21 cellular contexts compared by ENCODE assay signal in genomic region chr7:2539031-2540028, GRCh38. TPM values are rescaled to one million over a fixed set of nuclear protein-coding genes. Genes with fewer than 3 reads are reported as not detected.
DNase-seq lines count a peak whose midpoint lies in the region; ATAC-seq and TF ChIP-seq lines count a peak whose summit lies in the region.
"Had no signal": no experiment of that assay in that cellular context is flagged by ENCODE, and none has a peak within 500 bp of the region (broad histone marks: within the 10 kb centered on the region; RNA-seq: fewer than 3 reads in every experiment).

No MANE protein-coding gene starts in this region.

- H3K9me3 Mint-ChIP-seq in glutamatergic neuron (ENCODE audit: unreplicated experiment): peaks cover 8% of the 10 kb centered on the region
- H3K9me3 Mint-ChIP-seq in natural killer cell treated with Interleukin-12 subunit alpha and Interleukin-12 subunit beta and Interleukin-15 and Interleukin-18, amount 100 ng/mL, for 72 hours: no peaks in the 10 kb centered on the region
- H3K9me3 Mint-ChIP-seq: activated naive CD8-positive, alpha-beta T cell treated with anti-CD3 and anti-CD28 coated beads for 36 hours; brain; CD4-positive, alpha-beta T cell had no signal

- peak; percentile 1 for DNase-seq in AG08395 (ENCODE audit: low spot score)
- DNase-seq in GM19240 (ENCODE audit: insufficient read length, low spot score): peak; percentile 0
- DNase-seq in glutamatergic neuron: peak; percentile 18
- DNase-seq in natural killer cell treated with Interleukin-12 subunit alpha and Interleukin-12 subunit beta and Interleukin-15 and Interleukin-18, amount 100 ng/mL, for 72 hours (ENCODE audit: low spot score): peak; percentile 38
- DNase-seq in prostate gland (ENCODE audit: low spot score): no peak
- no peak for DNase-seq in NCI-H510A treated with DMSO at 0.1 percent for 48 hours (lab: John Stamatoyannopoulos, UW)
- DNase-seq in NCI-H1930 (lab: John Stamatoyannopoulos, UW): no peak
- DNase-seq: activated naive CD8-positive, alpha-beta T cell treated with anti-CD3 and anti-CD28 coated beads for 36 hours; DMS153; Karpas-422; NCI-H1092 treated with DMSO at 0.1 percent for 48 hours; NCI-H2081 treated with DMSO at 0.1 percent for 48 hours; NK-92 treated with Interleukin-12 subunit alpha and Interleukin-12 subunit beta, amount 100 ng/mL, for 24 hours; RPMI8226; stimulated activated naive CD4-positive, alpha-beta T cell treated with Interleukin-2 at 50 U/mL for 16 hours had no signal

- H3K36me3 Mint-ChIP-seq in glutamatergic neuron (ENCODE audit: unreplicated experiment): no peaks in the 10 kb centered on the region
- no peaks in the 10 kb centered on the region for H3K36me3 Mint-ChIP-seq in natural killer cell treated with Interleukin-12 subunit alpha and Interleukin-12 subunit beta and Interleukin-15 and Interleukin-18, amount 100 ng/mL, for 72 hours

- no peak for TF ChIP-seq POLR2A in prostate gland (IDR thresholded peaks at IDR 0.05)

- peaks cover 14 to 38% of the 10 kb centered on the region in 2 donors for H3K36me3 ChIP-seq in prostate gland

- TF ChIP-seq CTCF in glutamatergic neuron (IDR thresholded peaks at IDR 0.05; ENCODE audit: partially characterized antibody, unreplicated experiment) (no peak), prostate gland (IDR thresholded peaks at IDR 0.05) (no peak)

- intact Hi-C loops in prostate gland (cut with DNase I): no loop called here

- no peaks in the 10 kb centered on the region for H3K9me3 ChIP-seq in prostate gland
- H3K9me3 ChIP-seq: HAP-1, tibial artery had no signal

- no peak overlapping the region for H3K27ac ChIP-seq in prostate gland
- H3K27ac ChIP-seq: coronary artery, tibial artery had no signal

- peaks cover 5% of the 10 kb centered on the region for H3K27me3 Mint-ChIP-seq in glutamatergic neuron (ENCODE audit: unreplicated experiment)
- H3K27me3 Mint-ChIP-seq in natural killer cell treated with Interleukin-12 subunit alpha and Interleukin-12 subunit beta and Interleukin-15 and Interleukin-18, amount 100 ng/mL, for 72 hours: no peaks in the 10 kb centered on the region
- H3K27me3 Mint-ChIP-seq: activated naive CD8-positive, alpha-beta T cell treated with anti-CD3 and anti-CD28 coated beads for 36 hours; brain; CD4-positive, alpha-beta T cell had no signal

- H3K4me3 ChIP-seq in prostate gland: no peak overlapping the region
- H3K4me3 ChIP-seq: coronary artery, HAP-1, tibial artery had no signal

- H3K4me1 ChIP-seq in prostate gland (replicated peaks): no peaks in the 10 kb centered on the region
- H3K4me1 ChIP-seq: HAP-1, tibial artery had no signal

- H3K4me3 Mint-ChIP-seq in glutamatergic neuron (ENCODE audit: unreplicated experiment): no peak overlapping the region
- no peak overlapping the region for H3K4me3 Mint-ChIP-seq in natural killer cell treated with Interleukin-12 subunit alpha and Interleukin-12 subunit beta and Interleukin-15 and Interleukin-18, amount 100 ng/mL, for 72 hours
- H3K4me3 Mint-ChIP-seq: activated naive CD8-positive, alpha-beta T cell treated with anti-CD3 and anti-CD28 coated beads for 36 hours; brain; CD4-positive, alpha-beta T cell had no signal

- no peaks in the 10 kb centered on the region for H3K4me1 Mint-ChIP-seq in glutamatergic neuron (ENCODE audit: low read depth, unreplicated experiment)
- no peaks in the 10 kb centered on the region for H3K4me1 Mint-ChIP-seq in natural killer cell treated with Interleukin-12 subunit alpha and Interleukin-12 subunit beta and Interleukin-15 and Interleukin-18, amount 100 ng/mL, for 72 hours (ENCODE audit: low read depth in 2 of 2)
- H3K4me1 Mint-ChIP-seq: activated naive CD8-positive, alpha-beta T cell treated with anti-CD3 and anti-CD28 coated beads for 36 hours; brain had no signal

- peak; percentile 1 to 8 for ATAC-seq in natural killer cell treated with Interleukin-12 subunit alpha and Interleukin-12 subunit beta and Interleukin-15 and Interleukin-18, amount 100 ng/mL, for 72 hours
- ATAC-seq in HG02973 (IDR thresholded peaks at IDR 0.05; ENCODE audit: unreplicated experiment): no peak

- no peaks in the 10 kb centered on the region for H3K27me3 ChIP-seq in prostate gland (replicated peaks; ENCODE audit: insufficient read depth)
- H3K27me3 ChIP-seq: tibial artery had no signal

- 87% methylated on average over 35 of the region's 37 CpGs for WGBS in prostate gland

- H3K27ac Mint-ChIP-seq in glutamatergic neuron (ENCODE audit: unreplicated experiment): no peak overlapping the region
- no peak overlapping the region for H3K27ac Mint-ChIP-seq in natural killer cell treated with Interleukin-12 subunit alpha and Interleukin-12 subunit beta and Interleukin-15 and Interleukin-18, amount 100 ng/mL, for 72 hours
- H3K27ac Mint-ChIP-seq: activated naive CD8-positive, alpha-beta T cell treated with anti-CD3 and anti-CD28 coated beads for 36 hours; brain; CD4-positive, alpha-beta T cell had no signal

RNA-seq across cellular contexts. Expression of gene BRAT1, which starts 16.0 kb away (rescaled TPM):
- total RNA-seq in glutamatergic neuron (ENCODE audit: unreplicated experiment): 30.5 TPM
- 10 to 100 TPM; 27.0 to 61.4 TPM for total RNA-seq in natural killer cell treated with Interleukin-12 subunit alpha and Interleukin-12 subunit beta and Interleukin-15 and Interleukin-18, amount 100 ng/mL, for 72 hours
- total RNA-seq in prostate gland: 100 to 1,000 TPM in 1 of 2 donors, 10 to 100 TPM in 1; 83.9 to 113 TPM

RNA-seq across cellular contexts. Expression of gene IQCE, which starts 19.4 kb away (rescaled TPM):
- total RNA-seq in glutamatergic neuron (ENCODE audit: unreplicated experiment) (12.0 TPM), prostate gland (10 to 100 TPM; 20.2 to 41.9 TPM)
- total RNA-seq in natural killer cell treated with Interleukin-12 subunit alpha and Interleukin-12 subunit beta and Interleukin-15 and Interleukin-18, amount 100 ng/mL, for 72 hours: 10 to 100 TPM; 11.6 to 17.7 TPM

RNA-seq across cellular contexts. Expression of gene LFNG, which starts 19.8 kb away (rescaled TPM):
- total RNA-seq in glutamatergic neuron (ENCODE audit: unreplicated experiment) (75.5 TPM), prostate gland (10 to 100 TPM; 45.6 to 51.7 TPM)
- total RNA-seq in natural killer cell treated with Interleukin-12 subunit alpha and Interleukin-12 subunit beta and Interleukin-15 and Interleukin-18, amount 100 ng/mL, for 72 hours: 100 to 1,000 TPM in 1 of 2 donors, 10 to 100 TPM in 1; 89.8 to 153 TPM

Comparison
In these comparisons a context has a peak if more than half of its experiments do, and no peak if none do; other contexts are left out.
1. DNase-seq: peak in AG08395 (single experiment), GM19240 (single experiment), glutamatergic neuron (single experiment) and natural killer cell treated with Interleukin-12 subunit alpha and Interleukin-12 subunit beta and Interleukin-15 and Interleukin-18, amount 100 ng/mL, for 72 hours (single experiment); none in prostate gland (single experiment), NCI-H510A treated with DMSO at 0.1 percent for 48 hours (single experiment) and NCI-H1930 (0 of 2).